Comparison of ENCODE assay signal across 13 cellular contexts in the genomic region with DNA sequence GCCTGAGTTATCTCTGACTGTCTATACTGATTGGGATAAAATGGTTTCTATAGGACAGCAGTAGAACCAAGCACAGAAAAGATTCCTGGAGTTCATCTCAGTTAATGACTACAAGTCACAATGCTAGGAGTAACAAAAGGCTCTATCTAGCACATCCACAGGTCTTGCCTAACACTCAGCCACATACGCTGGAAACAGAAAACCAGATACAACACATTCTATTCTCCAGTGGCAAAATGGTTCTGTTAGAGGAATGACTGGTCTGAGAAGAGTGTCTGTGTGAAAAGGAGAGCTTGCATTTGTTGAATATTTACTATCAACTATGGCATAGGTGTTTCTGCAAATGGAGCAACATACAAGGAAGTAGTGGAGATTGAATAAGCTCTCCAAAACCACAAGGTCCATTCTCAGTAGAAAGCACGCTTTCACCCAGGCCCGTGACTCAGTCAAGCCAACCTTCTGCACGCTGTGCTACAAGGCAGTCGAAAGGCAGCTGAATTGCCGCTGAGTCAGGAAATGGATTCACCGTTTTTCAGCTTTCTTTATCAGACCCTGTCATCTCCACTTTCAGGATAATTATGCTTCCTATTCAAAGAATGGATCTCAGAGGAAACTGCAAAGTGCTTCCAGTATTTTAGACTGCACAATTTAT.
DNase-seq lines count a peak whose midpoint lies in the region; ATAC-seq, FAIRE-seq and TF ChIP-seq lines count a peak whose summit lies in the region.
"Had no signal": no experiment of that assay in that cellular context is flagged by ENCODE, and none has a peak within 500 bp of the region (broad histone marks: within the 10 kb centered on the region; RNA-seq: fewer than 3 reads in every experiment).

No MANE protein-coding gene starts in this region.

- CTCF ChIA-PET in A673 (lab: Charles Lee) (no interaction called here), T-cell (lab: Charles Lee) (interaction anchor here in 1 of 2 donors (0.6 kb wide), 1 partner anchor 57 kb away, joined by 5 read pairs; no protein-coding TSS in a partner anchor)

- no peaks in the 10 kb centered on the region for H3K27me3 ChIP-seq in A673 (replicated peaks; ENCODE audit: insufficient read depth, low read depth, low read length, poor library complexity)

- no peaks in the 10 kb centered on the region for H3K36me3 ChIP-seq in A673 (ENCODE audit: insufficient read depth, low read length, poor library complexity, severe bottlenecking)

- ATAC-seq in HG02588 (IDR thresholded peaks at IDR 0.05; ENCODE audit: unreplicated experiment) (peak; percentile 64), T-cell (replicated peaks in 1 of 4) (no peak), natural killer cell (no peak), GM21723 (IDR thresholded peaks at IDR 0.05; ENCODE audit: unreplicated experiment) (no peak)
- ATAC-seq: left ventricle myocardium superior had no signal

- H3K4me3 Mint-ChIP-seq in T-cell (no peak overlapping the region), natural killer cell (no peak overlapping the region)
- H3K4me3 Mint-ChIP-seq: T-helper 2 cell treated with Interferon-gamma antibody and Interleukin-4, amounts not matched to agents 5 μg/mL and 100 μg/mL, for 36 hours had no signal

- DNase-seq in A673 (ENCODE audit: low spot score), result peak; percentile 40
- DNase-seq in RCC 7860 (ENCODE audit: low spot score), result peak; percentile 82
- DNase-seq in fibroblast of pulmonary artery (ENCODE audit: low read depth), result peak; percentile 21
- DNase-seq in T-cell, result no peak
- DNase-seq in NCI-H446 treated with DMSO at 0.1 percent for 48 hours (lab: John Stamatoyannopoulos, UW), result no peak
- no peak for DNase-seq in natural killer cell
- DNase-seq: activated effector memory CD4-positive, alpha-beta T cell treated with anti-CD3 and anti-CD28 coated beads, Interleukin-2, amount 50 U/mL, for 16 hours; left ventricle myocardium superior; NCI-H2227 treated with DMSO at 0.1 percent for 48 hours had no signal

- H3K4me1 Mint-ChIP-seq in T-cell (no peaks in the 10 kb centered on the region), natural killer cell (no peaks in the 10 kb centered on the region)

- no peaks in the 10 kb centered on the region for H3K4me1 ChIP-seq in A673 (ENCODE audit: insufficient read depth, low read length, poor library complexity, severe bottlenecking)

- H3K36me3 Mint-ChIP-seq in T-cell (no peaks in the 10 kb centered on the region), natural killer cell (no peaks in the 10 kb centered on the region)

- TF ChIP-seq CTCF in A673 (conservative IDR thresholded peaks at IDR 0.05; ENCODE audit: low read depth, low read length) (no peak), fibroblast of pulmonary artery (IDR thresholded peaks at IDR 0.05; ENCODE audit: low read length, missing control alignments) (no peak), natural killer cell (IDR thresholded peaks at IDR 0.05) (no peak)

- H3K27me3 Mint-ChIP-seq in T-cell, result peaks cover 0 to 2% of the 10 kb centered on the region in 2 donors
- no peaks in the 10 kb centered on the region for H3K27me3 Mint-ChIP-seq in natural killer cell (ENCODE audit: low read depth in 2 of 2)

- H3K9me3 Mint-ChIP-seq in T-cell (peaks cover 0 to 5% (median 0%) of the 10 kb centered on the region in 3 donors), natural killer cell (peaks cover 8 to 9% of the 10 kb centered on the region in 2 donors)
- H3K9me3 Mint-ChIP-seq: T-helper 2 cell treated with Interferon-gamma antibody and Interleukin-4, amounts not matched to agents 5 μg/mL and 100 μg/mL, for 36 hours had no signal

- intact Hi-C loops in A673 (cut with micrococcal nuclease; ENCODE audit: unreplicated experiment) (no loop called here), natural killer cell (cut with micrococcal nuclease) (no loop called here)

- no peak overlapping the region for H3K4me3 ChIP-seq in A673 (ENCODE audit: low read depth, low read length, poor library complexity, severe bottlenecking)
- H3K4me3 ChIP-seq in fibroblast of pulmonary artery (replicated peaks; ENCODE audit: low read depth, low read length), result no peak overlapping the region

- FAIRE-seq in RCC 7860 (lab: Jason Lieb, UNC), result peak; percentile 92

- H3K9me3 ChIP-seq in A673 (ENCODE audit: low read depth, low read length, poor library complexity, severe bottlenecking), result no peaks in the 10 kb centered on the region

- H3K27ac Mint-ChIP-seq in T-cell, result no peak overlapping the region
- H3K27ac Mint-ChIP-seq in natural killer cell, result no peak overlapping the region
- H3K27ac Mint-ChIP-seq: T-helper 2 cell treated with Interferon-gamma antibody and Interleukin-4, amounts not matched to agents 5 μg/mL and 100 μg/mL, for 36 hours had no signal

- no peak overlapping the region for H3K27ac ChIP-seq in A673 (ENCODE audit: low read depth, low read length, poor library complexity, severe bottlenecking)
- H3K27ac ChIP-seq: C4-2B had no signal

- no TSS peak for BruUV-seq in A673 (replicated peaks; lab: Mats Ljungman, UMichigan)

- POLR2A ChIA-PET in A673 (lab: Charles Lee; ENCODE audit: low non-redundant PET), result no interaction called here
- POLR2A ChIA-PET in T-cell (lab: Charles Lee), result no interaction called here

Comparison
In these comparisons a context has a peak if more than half of its experiments do, and no peak if none do; other contexts are left out.
1. DNase-seq: peak in A673 (single experiment), RCC 7860 (single experiment) and fibroblast of pulmonary artery (single experiment); none in T-cell (0 of 34), NCI-H446 treated with DMSO at 0.1 percent for 48 hours (single experiment) and natural killer cell (single experiment).